In the genomic region with DNA sequence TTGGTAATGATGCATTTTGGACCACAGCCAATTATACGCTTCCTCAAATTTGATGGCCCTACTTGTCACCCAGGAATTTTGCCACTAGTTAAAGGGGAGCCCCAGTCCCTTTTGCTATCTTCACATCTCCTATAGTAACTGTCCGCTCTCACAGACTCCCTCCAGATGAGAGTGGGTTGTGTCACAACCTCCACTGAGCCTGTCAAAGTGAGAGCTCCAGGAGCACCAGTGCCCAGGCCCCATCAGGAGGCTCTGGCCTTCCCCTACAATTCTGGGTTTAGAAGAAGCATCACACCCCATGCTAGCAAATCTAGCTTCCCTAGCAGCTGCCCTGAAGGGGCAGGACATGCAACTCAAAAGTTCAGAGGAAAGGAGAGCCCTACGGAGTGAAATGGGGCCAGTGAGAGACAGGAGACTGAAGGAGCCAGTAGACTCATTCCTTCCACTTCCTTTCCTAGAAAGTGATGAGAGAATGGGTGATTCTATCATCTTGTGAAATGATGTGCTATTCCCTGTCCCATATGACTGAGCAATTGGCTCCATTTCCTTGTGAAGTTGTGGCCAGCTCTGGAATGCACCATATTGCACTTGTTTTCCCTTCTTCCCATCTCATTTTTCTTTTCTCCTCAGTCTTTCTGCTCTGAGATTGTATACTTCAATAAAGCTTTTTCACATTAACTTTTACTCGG, we compare ENCODE assay signal across 1 cellular context.
TF ChIP-seq lines count a peak whose summit lies in the region.

No MANE protein-coding gene starts in this region.

TF ChIP-seq in K562, 482 proteins besides CTCF, POLR2A, EP300 and RAD21 (continued from another document):
- no peak for TF ChIP-seq ZBTB11 (CRISPR knock-in tag; IDR thresholded peaks at IDR 0.05)
